ENCODE assay signal across 1 cellular context in genomic region chr1:219066098-219066497, GRCh38.
TF ChIP-seq lines count a peak whose summit lies in the region.

No MANE protein-coding gene starts in this region.

TF ChIP-seq in SK-N-SH, 30 proteins besides CTCF, POLR2A, EP300 and RAD21 (continued from another document):
- TF ChIP-seq ZBTB33 (IDR thresholded peaks at IDR 0.05; ENCODE audit: borderline replicate concordance, low read depth), result no peak
- TF ChIP-seq USF1 (IDR thresholded peaks at IDR 0.05; ENCODE audit: borderline replicate concordance, low read depth), result no peak
- TF ChIP-seq TCF12 (IDR thresholded peaks at IDR 0.05), result no peak
- TF ChIP-seq GABPA (IDR thresholded peaks at IDR 0.05; ENCODE audit: low read depth), result no peak
